ENCODE assay signal across 18 cellular contexts in genomic region chr14:81289516-81289915, GRCh38.
DNase-seq lines count a peak whose midpoint lies in the region; ATAC-seq, FAIRE-seq and TF ChIP-seq lines count a peak whose summit lies in the region.
"Had no signal": no experiment of that assay in that cellular context is flagged by ENCODE, and none has a peak within 500 bp of the region (broad histone marks: within the 10 kb centered on the region; RNA-seq: fewer than 3 reads in every experiment).

No MANE protein-coding gene starts in this region.

- in situ Hi-C loops in K562 (cut with MboI): no loop called here

- BruUV-seq in K562 (replicated peaks; lab: Mats Ljungman, UMichigan): no TSS peak

- H3K27ac ChIP-seq in K562 (ENCODE audit: extremely low read depth, low read depth, low read length) (no peak overlapping the region), small intestine (ENCODE audit: low read depth in 1 of 2, low read length in 1 of 2) (no peak overlapping the region)
- H3K27ac ChIP-seq: BLaER1 treated with 17β-estradiol and CSF1 and Interleukin-3, amounts not matched to agents 10 nM and 100 nM had no signal

- H3K27me3 ChIP-seq in K562 (ENCODE audit: control insufficient read depth in 2 of 2, insufficient read depth in 2 of 2, low read length in 2 of 2) (no peaks in the 10 kb centered on the region), small intestine (ENCODE audit: control insufficient read depth in 2 of 2, insufficient read depth in 2 of 2, low read length in 2 of 2) (no peaks in the 10 kb centered on the region)

- WGBS in K562 (ENCODE audit: insufficient coverage, low coverage, missing lambda C conversion rate): 79% methylated on average over 6 of the region's 6 CpGs
- 35 to 68% (median 64%) methylated on average over 6 of the region's 6 CpGs for WGBS in small intestine, 3 donors

- DNase-seq in NCI-H748 (lab: John Stamatoyannopoulos, UW; ENCODE audit: unreplicated experiment): peak; percentile 55
- DNase-seq in NCI-H748 treated with DMSO at 0.1 percent for 48 hours (lab: John Stamatoyannopoulos, UW): no peak
- DNase-seq in HT-29 (ENCODE audit: low spot score): peak; percentile 11
- no peak for DNase-seq in K562 (ENCODE audit: extremely low read depth in 1 of 4, low spot score in 3 of 4)
- peak; percentile 61 for DNase-seq in small intestine
- DNase-seq in DMS114 treated with DMSO at 0.1 percent for 48 hours (lab: John Stamatoyannopoulos, UW; ENCODE audit: unreplicated experiment): no peak
- DNase-seq in NCI-H128 (lab: John Stamatoyannopoulos, UW; ENCODE audit: unreplicated experiment): no peak
- DNase-seq: ACHN; CD4-positive, CD25-positive, alpha-beta regulatory T cell; DMS153; DMS79 treated with DMSO at 0.1 percent for 48 hours; EL; GOT3; H9; IMR-90 had no signal

- CTCF ChIA-PET in K562 (lab: Yijun Ruan, JAX; ENCODE audit: low intra/inter-chr PET ratio): no interaction called here

- peaks cover 15% of the 10 kb centered on the region; the same call in 1 of the 3 replicates for H3K36me3 ChIP-seq in K562 (ENCODE audit: control insufficient read depth, insufficient read depth, low read length)
- no peaks in the 10 kb centered on the region for H3K36me3 ChIP-seq in small intestine (ENCODE audit: control insufficient read depth in 2 of 2, insufficient read depth in 2 of 2, low read length in 2 of 2)
- H3K36me3 ChIP-seq: BLaER1 treated with 17β-estradiol and CSF1 and Interleukin-3, amounts not matched to agents 10 nM and 100 nM had no signal

- H3K9me1 ChIP-seq in K562 (ENCODE audit: control insufficient read depth, insufficient read depth, low read length): no peaks in the 10 kb centered on the region

- no peaks in the 10 kb centered on the region for H4K20me1 ChIP-seq in K562 (replicated peaks; ENCODE audit: control insufficient read depth, insufficient read depth, low read length)
- H4K20me1 ChIP-seq: BLaER1 treated with 17β-estradiol and CSF1 and Interleukin-3, amounts not matched to agents 10 nM and 100 nM had no signal

- TF ChIP-seq EP300 in K562 (IDR thresholded peaks at IDR 0.05; ENCODE audit: low read length): no peak

- FAIRE-seq in K562 (lab: Jason Lieb, UNC) (no peak), small intestine (lab: Jason Lieb, UNC) (no peak)
- FAIRE-seq: G401.6, GM12891 had no signal

- H3K4me2 ChIP-seq in K562 (ENCODE audit: insufficient read depth, low read length): no peak overlapping the region
- H3K4me2 ChIP-seq: BLaER1 treated with 17β-estradiol and CSF1 and Interleukin-3, amounts not matched to agents 10 nM and 100 nM had no signal

- H3K4me3 ChIP-seq in K562: no peak overlapping the region
- H3K4me3 ChIP-seq in small intestine (ENCODE audit: low read depth in 1 of 2, low read length in 2 of 2): no peak overlapping the region
- H3K4me3 ChIP-seq: BLaER1 treated with 17β-estradiol and CSF1 and Interleukin-3, amounts not matched to agents 10 nM and 100 nM had no signal

- no peak for TF ChIP-seq CTCF in K562 (IDR thresholded peaks at IDR 0.05 in 2 of 3, conservative IDR thresholded peaks at IDR 0.05 in 1 of 3; ENCODE audit: insufficient read depth in 2 of 3, low read depth in 1 of 3, low read length in 3 of 3)

- no peak for TF ChIP-seq RAD21 in K562 (CRISPR knock-in tag; conservative IDR thresholded peaks at IDR 0.05 in 1 of 2, IDR thresholded peaks at IDR 0.05 in 1 of 2)

- POLR2A ChIA-PET in K562 (lab: Yijun Ruan, JAX): interaction anchor here (1.1 kb wide), 1 partner anchor 12 kb away, joined by 3 read pairs; no protein-coding TSS in a partner anchor

- H3K9ac ChIP-seq in K562 (ENCODE audit: insufficient read depth in 1 of 2, low read depth in 2 of 2, low read length in 2 of 2): no peak overlapping the region
- H3K9ac ChIP-seq: BLaER1 treated with 17β-estradiol and CSF1 and Interleukin-3, amounts not matched to agents 10 nM and 100 nM had no signal

- intact Hi-C loops in K562 (cut with micrococcal nuclease): no loop called here

- H2AFZ ChIP-seq in K562 (ENCODE audit: low read depth, low read length): no peak overlapping the region

- no peaks in the 10 kb centered on the region; the same call in 1 of the 3 replicates for H3K79me2 ChIP-seq in K562 (ENCODE audit: control insufficient read depth, insufficient read depth, low read length)

- ATAC-seq in K562: no peak

- TF ChIP-seq POLR2A in K562 (conservative IDR thresholded peaks at IDR 0.05): no peak

- no peaks in the 10 kb centered on the region for H3K4me1 ChIP-seq in K562 (replicated peaks in 1 of 2; ENCODE audit: control insufficient read depth in 2 of 2, insufficient read depth in 2 of 2, low read length in 2 of 2)
- no peaks in the 10 kb centered on the region for H3K4me1 ChIP-seq in small intestine (ENCODE audit: control insufficient read depth in 2 of 2, insufficient read depth in 1 of 2, low read depth in 1 of 2, low read length in 1 of 2)

- H3K9me3 ChIP-seq in K562 (replicated peaks; ENCODE audit: control insufficient read depth, insufficient read depth, low read depth, low read length) (no peaks in the 10 kb centered on the region), small intestine (ENCODE audit: control insufficient read depth, low read depth) (no peaks in the 10 kb centered on the region)

TF ChIP-seq in K562, 482 proteins besides CTCF, POLR2A, EP300 and RAD21:
- no peak for TF ChIP-seq NFIX (CRISPR knock-in tag; IDR thresholded peaks at IDR 0.05; ENCODE audit: low read depth)
- TF ChIP-seq NFIC (IDR thresholded peaks at IDR 0.05): peak; percentile 32; the same call in 1 of the 2 replicates
- TF ChIP-seq BRF1 (IDR thresholded peaks at IDR 0.05; ENCODE audit: borderline replicate concordance, extremely low read depth, insufficient read length): no peak
- no peak for TF ChIP-seq PTBP1 (IDR thresholded peaks at IDR 0.05; ENCODE audit: low read depth, low read length)

Comparison
In these comparisons a context has a peak if more than half of its experiments do, and no peak if none do; other contexts are left out.
1. DNase-seq: peak in NCI-H748 (single experiment), HT-29 (single experiment) and small intestine (single experiment); none in NCI-H748 treated with DMSO at 0.1 percent for 48 hours (single experiment), K562 (0 of 4), DMS114 treated with DMSO at 0.1 percent for 48 hours (single experiment) and NCI-H128 (single experiment).